Comparison of ENCODE assay signal across 27 cellular contexts in genomic region chr2:72103161-72103560, GRCh38. TPM values are rescaled to one million over a fixed set of nuclear protein-coding genes. Genes with fewer than 3 reads are reported as not detected.
A peak's percentile ranks its signal among the peaks of the same experiment; 100 is the strongest.
DNase-seq lines count a peak whose midpoint lies in the region; ATAC-seq and TF ChIP-seq lines count a peak whose summit lies in the region.
"Had no signal": no experiment of that assay in that cellular context is flagged by ENCODE, and none has a peak within 500 bp of the region (broad histone marks: within the 10 kb centered on the region; RNA-seq: fewer than 3 reads in every experiment).

No MANE protein-coding gene starts in this region.

- H3K27ac Mint-ChIP-seq in activated CD8-positive, alpha-beta memory T cell treated with anti-CD3 and anti-CD28 coated beads, Interleukin-2, amount 10 ng/mL, durations not matched to agents 7 days and 5 days = no peak overlapping the region
- peak overlapping the region; percentile 29 for H3K27ac Mint-ChIP-seq in nephron progenitor cell
- no peak overlapping the region for H3K27ac Mint-ChIP-seq in type B pancreatic cell
- H3K27ac Mint-ChIP-seq: CD8-positive, alpha-beta T cell; GM23338 had no signal

- no peaks in the 10 kb centered on the region for H3K4me1 Mint-ChIP-seq in activated CD8-positive, alpha-beta memory T cell treated with anti-CD3 and anti-CD28 coated beads, Interleukin-2, amount 10 ng/mL, durations not matched to agents 7 days and 5 days
- H3K4me1 Mint-ChIP-seq in nephron progenitor cell (peaks cover 8% of the 10 kb centered on the region), type B pancreatic cell (ENCODE audit: unreplicated experiment) (peaks cover 7% of the 10 kb centered on the region)

- H3K4me3 Mint-ChIP-seq in activated CD8-positive, alpha-beta memory T cell treated with anti-CD3 and anti-CD28 coated beads, Interleukin-2, amount 10 ng/mL, durations not matched to agents 7 days and 5 days = no peak overlapping the region
- H3K4me3 Mint-ChIP-seq in nephron progenitor cell (no peak overlapping the region), type B pancreatic cell (no peak overlapping the region)
- H3K4me3 Mint-ChIP-seq: CD8-positive, alpha-beta T cell; GM23338 had no signal

- no peak overlapping the region for H3K27ac ChIP-seq in psoas muscle
- H3K27ac ChIP-seq in lower lobe of right lung = no peak overlapping the region
- H3K27ac ChIP-seq: C4-2B had no signal

- H3K9me3 ChIP-seq in psoas muscle (no peaks in the 10 kb centered on the region), lower lobe of right lung (no peaks in the 10 kb centered on the region)
- H3K9me3 ChIP-seq: HAP-1, MG63 had no signal

- 77 to 91% (median 80%) methylated on average over 5 of the region's 5 CpGs for WGBS in psoas muscle, 3 donors

- DNase-seq in activated CD8-positive, alpha-beta memory T cell treated with anti-CD3 and anti-CD28 coated beads, Interleukin-2, amount 10 ng/mL, durations not matched to agents 7 days and 5 days = peak; percentile 2
- DNase-seq in ecto neural progenitor cell (ENCODE audit: low spot score) (peak; percentile 28), nephron progenitor cell (no peak), type B pancreatic cell (ENCODE audit: extremely low spot score, unreplicated experiment) (peak; percentile 37), psoas muscle (no peak), lower lobe of right lung (no peak), COLO668 (lab: John Stamatoyannopoulos, UW; ENCODE audit: unreplicated experiment) (no peak)
- DNase-seq: CD8-positive, alpha-beta T cell; DMS 273 treated with DMSO at 0.1 percent for 48 hours; DMS79; EL; GDM1; IMR-90; KG1; MG63; NCI-H1105 treated with DMSO at 0.1 percent for 48 hours; NCI-H146; NCI-H2029; NCI-H2227 treated with DMSO at 0.1 percent for 48 hours; NCI-H510A; NCI-H69; RPMI8226; SHP77 had no signal

- H3K4me3 ChIP-seq in psoas muscle (no peak overlapping the region), lower lobe of right lung (no peak overlapping the region)
- H3K4me3 ChIP-seq: GM12878, GM23338, HAP-1, MG63 had no signal

- peaks cover 20% of the 10 kb centered on the region for H3K27me3 Mint-ChIP-seq in activated CD8-positive, alpha-beta memory T cell treated with anti-CD3 and anti-CD28 coated beads, Interleukin-2, amount 10 ng/mL, durations not matched to agents 7 days and 5 days
- H3K27me3 Mint-ChIP-seq in nephron progenitor cell (ENCODE audit: low read depth, poor library complexity) = peaks cover 27% of the 10 kb centered on the region
- peaks cover 14% of the 10 kb centered on the region for H3K27me3 Mint-ChIP-seq in type B pancreatic cell

- intact Hi-C loops in psoas muscle (cut with DNase I) (no loop called here), lower lobe of right lung (cut with DNase I) (no loop called here)

- H3K4me1 ChIP-seq in psoas muscle (no peaks in the 10 kb centered on the region), lower lobe of right lung (no peaks in the 10 kb centered on the region)
- H3K4me1 ChIP-seq: HAP-1 had no signal

- no peak for ATAC-seq in activated CD8-positive, alpha-beta memory T cell treated with anti-CD3 and anti-CD28 coated beads, Interleukin-2, amount 10 ng/mL, durations not matched to agents 7 days and 5 days
- ATAC-seq in psoas muscle (no peak), lower lobe of right lung (no peak)
- ATAC-seq: CD8-positive, alpha-beta T cell; GM12878; GM23338 had no signal

- TF ChIP-seq CTCF in nephron progenitor cell (IDR thresholded peaks at IDR 0.05) = no peak
- no peak for TF ChIP-seq CTCF in type B pancreatic cell (conservative IDR thresholded peaks at IDR 0.05)
- TF ChIP-seq CTCF in psoas muscle (IDR thresholded peaks at IDR 0.05) = no peak
- TF ChIP-seq CTCF in lower lobe of right lung (IDR thresholded peaks at IDR 0.05) = no peak

- H3K36me3 ChIP-seq in psoas muscle (ENCODE audit: insufficient read depth in 1 of 2, low read depth in 1 of 2) (no peaks in the 10 kb centered on the region), lower lobe of right lung (no peaks in the 10 kb centered on the region)
- H3K36me3 ChIP-seq: HAP-1, MG63 had no signal

- no peaks in the 10 kb centered on the region for H3K9me3 Mint-ChIP-seq in activated CD8-positive, alpha-beta memory T cell treated with anti-CD3 and anti-CD28 coated beads, Interleukin-2, amount 10 ng/mL, durations not matched to agents 7 days and 5 days (ENCODE audit: low read depth)
- H3K9me3 Mint-ChIP-seq in nephron progenitor cell = no peaks in the 10 kb centered on the region
- H3K9me3 Mint-ChIP-seq in type B pancreatic cell = no peaks in the 10 kb centered on the region
- H3K9me3 Mint-ChIP-seq: CD8-positive, alpha-beta T cell; GM23338 had no signal

- no peaks in the 10 kb centered on the region for H3K27me3 ChIP-seq in psoas muscle (ENCODE audit: insufficient read depth in 3 of 3, low read length in 2 of 3)
- no peaks in the 10 kb centered on the region for H3K27me3 ChIP-seq in lower lobe of right lung (ENCODE audit: low read depth)
- H3K27me3 ChIP-seq: MG63 had no signal

- H3K36me3 Mint-ChIP-seq in activated CD8-positive, alpha-beta memory T cell treated with anti-CD3 and anti-CD28 coated beads, Interleukin-2, amount 10 ng/mL, durations not matched to agents 7 days and 5 days = no peaks in the 10 kb centered on the region
- no peaks in the 10 kb centered on the region for H3K36me3 Mint-ChIP-seq in nephron progenitor cell (ENCODE audit: low read depth)
- H3K36me3 Mint-ChIP-seq in type B pancreatic cell = no peaks in the 10 kb centered on the region
- H3K36me3 Mint-ChIP-seq: CD8-positive, alpha-beta T cell had no signal

- CTCF ChIA-PET in activated CD8-positive, alpha-beta memory T cell treated with anti-CD3 and anti-CD28 coated beads, Interleukin-2, amount 10 ng/mL, durations not matched to agents 7 days and 5 days (lab: Charles Lee) = no interaction called here

RNA-seq across cellular contexts. Expression of gene CYP26B1, which starts 44.5 kb away (rescaled TPM):
- total RNA-seq in activated CD8-positive, alpha-beta memory T cell treated with anti-CD3 and anti-CD28 coated beads, Interleukin-2, amount 10 ng/mL, durations not matched to agents 7 days and 5 days = not detected
- total RNA-seq in type B pancreatic cell (ENCODE audit: low replicate concordance) (5.4 and 23.6 TPM in 2 replicates), psoas muscle (1 to 10 TPM; 1.3 to 4.5 (median 2.7) TPM), lower lobe of right lung (2.5 TPM)
- 1 to 10 TPM in 1 of 3 donors, under 1 TPM in 2; 0.39 to 1.2 (median 0.87) TPM for polyA plus RNA-seq in psoas muscle
- total RNA-seq: CD8-positive, alpha-beta T cell; GM12878; IMR-90 had no signal
- polyA plus RNA-seq: GM12878 had no signal

Comparison
In these comparisons a context has a peak if more than half of its experiments do, and no peak if none do; other contexts are left out.
1. DNase-seq: peak in activated CD8-positive, alpha-beta memory T cell treated with anti-CD3 and anti-CD28 coated beads, Interleukin-2, amount 10 ng/mL, durations not matched to agents 7 days and 5 days (single experiment), ecto neural progenitor cell (single experiment) and type B pancreatic cell (single experiment); none in nephron progenitor cell (single experiment), psoas muscle (0 of 2), lower lobe of right lung (single experiment) and COLO668 (single experiment).